Comparison of ENCODE assay signal across 36 cellular contexts in the genomic region with DNA sequence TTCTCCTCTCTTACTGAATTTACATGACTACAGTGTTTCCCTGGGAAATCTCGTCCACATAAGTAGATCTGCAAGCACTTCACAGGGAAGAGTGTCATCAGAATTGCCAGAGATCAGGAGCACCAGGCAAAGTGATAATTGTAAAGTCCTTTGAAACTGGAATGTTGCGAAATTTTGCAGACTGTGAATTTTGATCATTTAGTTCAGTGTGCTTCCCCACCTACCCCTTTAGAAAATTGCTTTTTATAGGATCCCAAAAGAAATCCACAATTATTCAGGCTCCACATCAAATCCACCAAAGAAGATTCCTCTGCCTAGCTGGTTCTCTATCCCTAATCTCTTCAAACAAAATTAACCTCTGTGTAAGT. TPM values are rescaled to one million over a fixed set of nuclear protein-coding genes. Genes with fewer than 3 reads are reported as not detected.
"Had no signal": no experiment of that assay in that cellular context is flagged by ENCODE, and none has a peak within 500 bp of the region (broad histone marks: within the 10 kb centered on the region; RNA-seq: fewer than 3 reads in every experiment).

No MANE protein-coding gene starts in this region.

- FAIRE-seq: colon had no signal

- H3K9me3 ChIP-seq: ascending aorta, body of pancreas, breast epithelium had no signal

- DNase-seq: activated CD4-positive, alpha-beta memory T cell treated with anti-CD3 and anti-CD28 coated beads, Interleukin-2, amount 10 ng/mL, durations not matched to agents 7 days and 5 days; activated CD4-positive, alpha-beta T cell treated with anti-CD3 and anti-CD28 coated beads for 1 hour; activated CD4-positive, alpha-beta T cell treated with anti-CD3 and anti-CD28 coated beads for 36 hours; activated CD4-positive, alpha-beta T cell treated with anti-CD3 and anti-CD28 coated beads for 48 hours; activated CD4-positive, alpha-beta T cell treated with anti-CD3 and anti-CD28 coated beads, Interleukin-2, amount 10 ng/mL, durations not matched to agents 7 days and 5 days; activated CD4-positive, alpha-beta T cell treated with anti-CD3 and anti-CD28 coated beads, Interleukin-2, amount 50 U/mL, for 48 hours; activated CD4-positive, CD25-positive, alpha-beta regulatory T cell; activated CD8-positive, alpha-beta memory T cell treated with anti-CD3 and anti-CD28 coated beads for 24 hours; activated CD8-positive, alpha-beta memory T cell treated with anti-CD3 and anti-CD28 coated beads, Interleukin-2, amount 10 ng/mL, durations not matched to agents 7 days and 5 days; activated CD8-positive, alpha-beta memory T cell treated with anti-CD3 and anti-CD28 coated beads, Interleukin-2, amount 50 U/mL, for 48 hours; activated CD8-positive, alpha-beta T cell treated with anti-CD3 and anti-CD28 coated beads, Interleukin-2, amount 10 ng/mL, durations not matched to agents 7 days and 5 days; activated effector memory CD4-positive, alpha-beta T cell treated with Interleukin-2 at 50 U/mL for 16 hours; activated gamma-delta T cell; activated naive CD4-positive, alpha-beta T cell treated with anti-CD3 and anti-CD28 coated beads, Interleukin-2, amount 10 ng/mL, durations not matched to agents 7 days and 5 days; activated naive CD4-positive, alpha-beta T cell treated with Interleukin-2 at 50 U/mL for 16 hours; activated naive CD8-positive, alpha-beta T cell treated with anti-CD3 and anti-CD28 coated beads, Interleukin-2, amount 10 ng/mL, durations not matched to agents 7 days and 5 days; activated naive CD8-positive, alpha-beta T cell treated with anti-CD3 and anti-CD28 coated beads, Interleukin-2, amount 50 U/mL, for 24 hours; activated T-cell treated with anti-CD3 and anti-CD28 coated beads, Interleukin-2, amount 50 U/mL, for 24 hours; activated T-cell treated with anti-CD3 and anti-CD28 coated beads, Interleukin-2, amount 50 U/mL, for 48 hours; amygdala; anterior cingulate cortex; body of pancreas; brain microvascular endothelial cell; central memory CD4-positive, alpha-beta T cell; T-helper 2 cell; WERI-Rb-1 had no signal

- H3K4me1 ChIP-seq: ascending aorta, body of pancreas, breast epithelium had no signal

- H3K9me3 Mint-ChIP-seq: activated CD4-positive, alpha-beta memory T cell treated with anti-CD3 and anti-CD28 coated beads, Interleukin-2, amount 10 ng/mL, durations not matched to agents 7 days and 5 days; activated CD4-positive, alpha-beta T cell treated with anti-CD3 and anti-CD28 coated beads, Interleukin-2, amount 10 ng/mL, durations not matched to agents 7 days and 5 days; activated naive CD4-positive, alpha-beta T cell treated with anti-CD3 and anti-CD28 coated beads, Interleukin-2, amount 10 ng/mL, durations not matched to agents 7 days and 5 days; activated naive CD8-positive, alpha-beta T cell treated with anti-CD3 and anti-CD28 coated beads, Interleukin-2, amount 10 ng/mL, durations not matched to agents 7 days and 5 days; activated T-cell treated with anti-CD3 and anti-CD28 coated beads, Interleukin-2, amount 50 U/mL, for 24 hours; activated T-helper 2 cell treated with anti-CD3 and anti-CD28 coated beads, Interferon-gamma antibody, Interleukin-2, Interleukin-4, amounts not matched to agents 10 μg/mL and 5 μg/mL and 100 μg/mL, durations not matched to agents 14 hours and 24 hours and 36 hours; T-helper 1 cell treated with Interleukin-12 subunit alpha and Interleukin-12 subunit beta and Interleukin-4 antibody, amounts not matched to agents 30 μg/mL and 1 μg/mL, for 36 hours; T-helper 2 cell treated with Interferon-gamma antibody and Interleukin-4, amounts not matched to agents 5 μg/mL and 100 μg/mL, for 36 hours; WTC11 had no signal

- H3K27me3 Mint-ChIP-seq: activated CD4-positive, alpha-beta memory T cell treated with anti-CD3 and anti-CD28 coated beads, Interleukin-2, amount 10 ng/mL, durations not matched to agents 7 days and 5 days; activated naive CD4-positive, alpha-beta T cell treated with anti-CD3 and anti-CD28 coated beads, Interleukin-2, amount 10 ng/mL, durations not matched to agents 7 days and 5 days had no signal

- H3K4me1 Mint-ChIP-seq: activated CD4-positive, alpha-beta memory T cell treated with anti-CD3 and anti-CD28 coated beads, Interleukin-2, amount 10 ng/mL, durations not matched to agents 7 days and 5 days; activated CD4-positive, alpha-beta T cell treated with anti-CD3 and anti-CD28 coated beads for 36 hours; activated CD4-positive, alpha-beta T cell treated with anti-CD3 and anti-CD28 coated beads, Interleukin-2, amount 10 ng/mL, durations not matched to agents 7 days and 5 days; activated CD8-positive, alpha-beta memory T cell treated with anti-CD3 and anti-CD28 coated beads, Interleukin-2, amount 10 ng/mL, durations not matched to agents 7 days and 5 days; activated naive CD4-positive, alpha-beta T cell treated with anti-CD3 and anti-CD28 coated beads, Interleukin-2, amount 10 ng/mL, durations not matched to agents 7 days and 5 days; activated naive CD4-positive, alpha-beta T cell treated with anti-CD3 and anti-CD28 coated beads, Interleukin-2, amount 50 U/mL, for 24 hours; activated naive CD8-positive, alpha-beta T cell treated with anti-CD3 and anti-CD28 coated beads, Interleukin-2, amount 10 ng/mL, durations not matched to agents 7 days and 5 days; activated naive CD8-positive, alpha-beta T cell treated with anti-CD3 and anti-CD28 coated beads, Interleukin-2, amount 50 U/mL, for 24 hours had no signal

- H3K27ac ChIP-seq: ascending aorta, body of pancreas, brain microvascular endothelial cell, breast epithelium, WERI-Rb-1 had no signal

- H3K36me3 ChIP-seq: ascending aorta, brain microvascular endothelial cell, breast epithelium, WERI-Rb-1 had no signal

- H3K27ac Mint-ChIP-seq: activated CD4-positive, alpha-beta memory T cell treated with anti-CD3 and anti-CD28 coated beads, Interleukin-2, amount 10 ng/mL, durations not matched to agents 7 days and 5 days; activated CD4-positive, alpha-beta T cell treated with anti-CD3 and anti-CD28 coated beads for 36 hours; activated CD4-positive, alpha-beta T cell treated with anti-CD3 and anti-CD28 coated beads, Interleukin-2, amount 10 ng/mL, durations not matched to agents 7 days and 5 days; activated CD8-positive, alpha-beta memory T cell treated with anti-CD3 and anti-CD28 coated beads, Interleukin-2, amount 10 ng/mL, durations not matched to agents 7 days and 5 days; activated CD8-positive, alpha-beta T cell treated with anti-CD3 and anti-CD28 coated beads, Interleukin-2, amount 10 ng/mL, durations not matched to agents 7 days and 5 days; activated naive CD4-positive, alpha-beta T cell treated with anti-CD3 and anti-CD28 coated beads, Interleukin-2, amount 10 ng/mL, durations not matched to agents 7 days and 5 days; activated naive CD4-positive, alpha-beta T cell treated with anti-CD3 and anti-CD28 coated beads, Interleukin-2, amount 50 U/mL, for 24 hours; activated naive CD8-positive, alpha-beta T cell; activated naive CD8-positive, alpha-beta T cell treated with anti-CD3 and anti-CD28 coated beads, Interleukin-2, amount 10 ng/mL, durations not matched to agents 7 days and 5 days; activated naive CD8-positive, alpha-beta T cell treated with anti-CD3 and anti-CD28 coated beads, Interleukin-2, amount 50 U/mL, for 24 hours; activated T-cell treated with anti-CD3 and anti-CD28 coated beads, Interleukin-2, amount 50 U/mL, for 24 hours; activated T-helper 2 cell treated with anti-CD3 and anti-CD28 coated beads, Interferon-gamma antibody, Interleukin-2, Interleukin-4, amounts not matched to agents 10 μg/mL and 5 μg/mL and 100 μg/mL, durations not matched to agents 14 hours and 24 hours and 36 hours; T-helper 1 cell treated with Interleukin-12 subunit alpha and Interleukin-12 subunit beta and Interleukin-4 antibody, amounts not matched to agents 30 μg/mL and 1 μg/mL, for 36 hours; T-helper 2 cell treated with Interferon-gamma antibody and Interleukin-4, amounts not matched to agents 5 μg/mL and 100 μg/mL, for 36 hours; WTC11 had no signal

- H3K4me3 ChIP-seq: ascending aorta, body of pancreas, breast epithelium had no signal

- H3K36me3 Mint-ChIP-seq: activated CD8-positive, alpha-beta memory T cell treated with anti-CD3 and anti-CD28 coated beads, Interleukin-2, amount 10 ng/mL, durations not matched to agents 7 days and 5 days; activated naive CD4-positive, alpha-beta T cell treated with anti-CD3 and anti-CD28 coated beads, Interleukin-2, amount 10 ng/mL, durations not matched to agents 7 days and 5 days; activated naive CD4-positive, alpha-beta T cell treated with anti-CD3 and anti-CD28 coated beads, Interleukin-2, amount 50 U/mL, for 24 hours; activated naive CD8-positive, alpha-beta T cell; activated naive CD8-positive, alpha-beta T cell treated with anti-CD3 and anti-CD28 coated beads, Interleukin-2, amount 10 ng/mL, durations not matched to agents 7 days and 5 days had no signal

- H3K27me3 ChIP-seq: ascending aorta, body of pancreas, brain microvascular endothelial cell had no signal

- ATAC-seq: activated CD4-positive, alpha-beta T cell treated with anti-CD3 and anti-CD28 coated beads for 36 hours; activated CD4-positive, CD25-positive, alpha-beta regulatory T cell treated with anti-CD3 and anti-CD28 coated beads, Interleukin-2, amount 50 U/mL, for 24 hours; activated CD8-positive, alpha-beta memory T cell treated with anti-CD3 and anti-CD28 coated beads, Interleukin-2, amount 10 ng/mL, durations not matched to agents 7 days and 5 days; activated CD8-positive, alpha-beta T cell treated with anti-CD3 and anti-CD28 coated beads, Interleukin-2, amount 10 ng/mL, durations not matched to agents 7 days and 5 days; activated naive CD8-positive, alpha-beta T cell treated with anti-CD3 and anti-CD28 coated beads, Interleukin-2, amount 50 U/mL, for 24 hours; body of pancreas had no signal

- H3K4me3 Mint-ChIP-seq: activated CD4-positive, alpha-beta memory T cell treated with anti-CD3 and anti-CD28 coated beads, Interleukin-2, amount 10 ng/mL, durations not matched to agents 7 days and 5 days; activated CD4-positive, alpha-beta T cell treated with anti-CD3 and anti-CD28 coated beads for 36 hours; activated CD4-positive, alpha-beta T cell treated with anti-CD3 and anti-CD28 coated beads, Interleukin-2, amount 10 ng/mL, durations not matched to agents 7 days and 5 days; activated CD8-positive, alpha-beta memory T cell treated with anti-CD3 and anti-CD28 coated beads, Interleukin-2, amount 10 ng/mL, durations not matched to agents 7 days and 5 days; activated CD8-positive, alpha-beta T cell treated with anti-CD3 and anti-CD28 coated beads, Interleukin-2, amount 10 ng/mL, durations not matched to agents 7 days and 5 days; activated naive CD4-positive, alpha-beta T cell treated with anti-CD3 and anti-CD28 coated beads, Interleukin-2, amount 10 ng/mL, durations not matched to agents 7 days and 5 days; activated naive CD4-positive, alpha-beta T cell treated with anti-CD3 and anti-CD28 coated beads, Interleukin-2, amount 50 U/mL, for 24 hours; activated naive CD8-positive, alpha-beta T cell; activated naive CD8-positive, alpha-beta T cell treated with anti-CD3 and anti-CD28 coated beads, Interleukin-2, amount 10 ng/mL, durations not matched to agents 7 days and 5 days; activated naive CD8-positive, alpha-beta T cell treated with anti-CD3 and anti-CD28 coated beads, Interleukin-2, amount 50 U/mL, for 24 hours; activated T-cell treated with anti-CD3 and anti-CD28 coated beads, Interleukin-2, amount 50 U/mL, for 24 hours; T-helper 1 cell treated with Interleukin-12 subunit alpha and Interleukin-12 subunit beta and Interleukin-4 antibody, amounts not matched to agents 30 μg/mL and 1 μg/mL, for 36 hours; T-helper 2 cell treated with Interferon-gamma antibody and Interleukin-4, amounts not matched to agents 5 μg/mL and 100 μg/mL, for 36 hours; WTC11 had no signal

RNA-seq across cellular contexts. Expression of a gene that starts 10.2 kb away (rescaled TPM):
- total RNA-seq: activated CD4-positive, alpha-beta memory T cell treated with anti-CD3 and anti-CD28 coated beads, Interleukin-2, amount 10 ng/mL, durations not matched to agents 7 days and 5 days; activated CD4-positive, alpha-beta T cell treated with anti-CD3 and anti-CD28 coated beads for 36 hours; activated CD4-positive, alpha-beta T cell treated with anti-CD3 and anti-CD28 coated beads, Interleukin-2, amount 10 ng/mL, durations not matched to agents 7 days and 5 days; activated CD8-positive, alpha-beta memory T cell treated with anti-CD3 and anti-CD28 coated beads, Interleukin-2, amount 10 ng/mL, durations not matched to agents 7 days and 5 days; activated CD8-positive, alpha-beta T cell treated with anti-CD3 and anti-CD28 coated beads, Interleukin-2, amount 10 ng/mL, durations not matched to agents 7 days and 5 days; activated naive CD8-positive, alpha-beta T cell treated with anti-CD3 and anti-CD28 coated beads, Interleukin-2, amount 10 ng/mL, durations not matched to agents 7 days and 5 days; activated T-helper 2 cell treated with anti-CD3 and anti-CD28 coated beads, Interferon-gamma antibody, Interleukin-2, Interleukin-4, amounts not matched to agents 10 μg/mL and 5 μg/mL and 100 μg/mL, durations not matched to agents 14 hours and 24 hours and 36 hours had no signal
